In the genomic region with DNA sequence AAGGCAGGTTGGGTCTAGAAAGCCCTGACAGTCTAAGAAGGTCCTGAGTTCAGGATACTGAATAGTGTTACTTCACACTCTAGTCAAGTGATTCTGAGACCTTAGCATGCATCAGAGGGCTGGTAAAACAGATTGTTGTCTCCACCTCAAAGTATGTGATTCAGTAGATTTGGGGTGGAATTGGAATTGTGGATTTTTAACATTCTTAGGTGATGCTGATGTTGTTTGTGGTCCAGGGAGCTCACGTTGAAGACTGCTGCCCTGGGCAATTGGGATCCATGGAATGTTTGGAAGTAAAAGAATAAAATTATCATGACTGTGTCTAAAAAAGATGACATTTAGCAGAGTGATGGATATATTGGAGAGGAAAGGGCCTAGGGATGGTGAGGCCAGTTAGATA, we compare ENCODE assay signal across 20 cellular contexts.
DNase-seq lines count a peak whose midpoint lies in the region; ATAC-seq and TF ChIP-seq lines count a peak whose summit lies in the region.
"Had no signal": no experiment of that assay in that cellular context is flagged by ENCODE, and none has a peak within 500 bp of the region (broad histone marks: within the 10 kb centered on the region; RNA-seq: fewer than 3 reads in every experiment).

No MANE protein-coding gene starts in this region.

- H3K4me3 Mint-ChIP-seq in H9 = no peak overlapping the region
- H3K4me3 Mint-ChIP-seq in brain = no peak overlapping the region
- no peak overlapping the region for H3K4me3 Mint-ChIP-seq in Calu3 (ENCODE audit: low read depth, unreplicated experiment)
- no peak overlapping the region for H3K4me3 Mint-ChIP-seq in activated CD4-positive, alpha-beta T cell treated with anti-CD3 and anti-CD28 coated beads for 36 hours
- H3K4me3 Mint-ChIP-seq in activated T-cell treated with anti-CD3 and anti-CD28 coated beads, Interleukin-2, amount 50 U/mL, for 72 hours = no peak overlapping the region
- H3K4me3 Mint-ChIP-seq: CD14-positive monocyte had no signal

- ATAC-seq in activated CD4-positive, alpha-beta T cell treated with anti-CD3 and anti-CD28 coated beads for 36 hours = no peak
- no peak for ATAC-seq in activated T-cell treated with anti-CD3 and anti-CD28 coated beads, Interleukin-2, amount 50 U/mL, for 72 hours (replicated peaks in 1 of 2)

- no peak overlapping the region for H2BK120ac ChIP-seq in H9 (ENCODE audit: low read depth, low read length, poor library complexity, severe bottlenecking)

- TF ChIP-seq RAD21 in neural cell (conservative IDR thresholded peaks at IDR 0.05) = no peak

- no peaks in the 10 kb centered on the region for H3K9me3 ChIP-seq in H9 (ENCODE audit: control insufficient read depth, low read depth, low read length)
- no peaks in the 10 kb centered on the region for H3K9me3 ChIP-seq in neural cell (ENCODE audit: low read length)
- H3K9me3 ChIP-seq: MG63 had no signal

- CTCF ChIA-PET in Calu3 (lab: Charles Lee) = interaction anchor here (0.8 kb wide), 1 partner anchor 11 kb away, joined by 3 read pairs; no protein-coding TSS in a partner anchor
- CTCF ChIA-PET in activated CD4-positive, alpha-beta T cell treated with anti-CD3 and anti-CD28 coated beads for 36 hours (lab: Charles Lee) = no interaction called here

- H2BK5ac ChIP-seq in H9 (ENCODE audit: insufficient read length, low read length) = no peak overlapping the region

- H2AFZ ChIP-seq in H9 (ENCODE audit: low read length) (no peak overlapping the region), neural cell (ENCODE audit: low read depth, low read length) (no peak overlapping the region)

- no peaks in the 10 kb centered on the region for H3K23me2 ChIP-seq in H9 (ENCODE audit: insufficient read length, low read depth, low read length, poor library complexity, severe bottlenecking)

- no peaks in the 10 kb centered on the region for H3K4me1 ChIP-seq in H9 (ENCODE audit: insufficient read depth, low read length)

- H4K5ac ChIP-seq in H9 (ENCODE audit: insufficient read length, low read depth, low read length) = no peak overlapping the region

- H3K14ac ChIP-seq in H9 (ENCODE audit: insufficient read depth, low read length) = no peak overlapping the region

- intact Hi-C loops in Calu3 (cut with micrococcal nuclease; ENCODE audit: unreplicated experiment) = no loop called here
- intact Hi-C loops in activated CD4-positive, alpha-beta T cell treated with anti-CD3 and anti-CD28 coated beads for 36 hours (cut with DNase I, micrococcal nuclease) = no loop called here

- H2BK12ac ChIP-seq in H9 (ENCODE audit: insufficient read length, low read depth, low read length) = no peak overlapping the region

- no peaks in the 10 kb centered on the region for H3K4me1 Mint-ChIP-seq in H9
- peaks cover 30% of the 10 kb centered on the region for H3K4me1 Mint-ChIP-seq in brain
- peaks cover 9% of the 10 kb centered on the region for H3K4me1 Mint-ChIP-seq in Calu3 (ENCODE audit: low read depth, unreplicated experiment)
- no peaks in the 10 kb centered on the region for H3K4me1 Mint-ChIP-seq in activated CD4-positive, alpha-beta T cell treated with anti-CD3 and anti-CD28 coated beads for 36 hours
- no peaks in the 10 kb centered on the region for H3K4me1 Mint-ChIP-seq in activated T-cell treated with anti-CD3 and anti-CD28 coated beads, Interleukin-2, amount 50 U/mL, for 72 hours (ENCODE audit: low read depth)

- WGBS in H9 (ENCODE audit: extremely low coverage, insufficient read length, low lambda C conversion rate) = no CpG with 5 or more reads among the region's 1 CpG

- H3K4me3 ChIP-seq in neural cell (ENCODE audit: low read length) = peak overlapping the region; percentile 58
- H3K4me3 ChIP-seq: MG63 had no signal

- H3K4ac ChIP-seq in H9 (ENCODE audit: low read depth, low read length) = no peak overlapping the region

- POLR2A ChIA-PET in activated CD4-positive, alpha-beta T cell treated with anti-CD3 and anti-CD28 coated beads for 36 hours (lab: Charles Lee) = no interaction called here

- no peaks in the 10 kb centered on the region for H3K79me1 ChIP-seq in H9 (ENCODE audit: insufficient read depth, low read depth, low read length, poor library complexity, severe bottlenecking)

- H3K27ac ChIP-seq in H9 (ENCODE audit: insufficient read length, low read depth, low read length) (no peak overlapping the region), neural cell (ENCODE audit: low read length) (no peak overlapping the region)

- no peaks in the 10 kb centered on the region for H3K27me3 Mint-ChIP-seq in H9 (ENCODE audit: low read depth)
- peaks cover 3% of the 10 kb centered on the region for H3K27me3 Mint-ChIP-seq in brain
- H3K27me3 Mint-ChIP-seq in Calu3 (ENCODE audit: unreplicated experiment) = no peaks in the 10 kb centered on the region
- H3K27me3 Mint-ChIP-seq in activated CD4-positive, alpha-beta T cell treated with anti-CD3 and anti-CD28 coated beads for 36 hours = peaks cover 4% of the 10 kb centered on the region
- peaks cover under 1% of the 10 kb centered on the region for H3K27me3 Mint-ChIP-seq in activated T-cell treated with anti-CD3 and anti-CD28 coated beads, Interleukin-2, amount 50 U/mL, for 72 hours (ENCODE audit: low read depth)

- H3K9me3 Mint-ChIP-seq in H9 = no peaks in the 10 kb centered on the region
- H3K9me3 Mint-ChIP-seq in brain = no peaks in the 10 kb centered on the region
- no peaks in the 10 kb centered on the region for H3K9me3 Mint-ChIP-seq in Calu3 (ENCODE audit: low read depth, unreplicated experiment)
- H3K9me3 Mint-ChIP-seq in activated CD4-positive, alpha-beta T cell treated with anti-CD3 and anti-CD28 coated beads for 36 hours (ENCODE audit: low read depth) = no peaks in the 10 kb centered on the region
- H3K9me3 Mint-ChIP-seq in activated T-cell treated with anti-CD3 and anti-CD28 coated beads, Interleukin-2, amount 50 U/mL, for 72 hours = no peaks in the 10 kb centered on the region
- H3K9me3 Mint-ChIP-seq: CD14-positive monocyte had no signal

- no peak overlapping the region for H2BK20ac ChIP-seq in H9 (ENCODE audit: low read depth, low read length, poor library complexity, severe bottlenecking)

- peak overlapping the region in 2 of 3 experiments; percentile 35 to 74; a peak in 1 of 7 replicates for H3K27ac Mint-ChIP-seq in H9
- H3K27ac Mint-ChIP-seq in brain = peak overlapping the region in 3 of 5 experiments; percentile 4 to 70 (median 53)
- H3K27ac Mint-ChIP-seq in Calu3 (ENCODE audit: unreplicated experiment) = no peak overlapping the region
- H3K27ac Mint-ChIP-seq in activated CD4-positive, alpha-beta T cell treated with anti-CD3 and anti-CD28 coated beads for 36 hours = no peak overlapping the region
- H3K27ac Mint-ChIP-seq in activated T-cell treated with anti-CD3 and anti-CD28 coated beads, Interleukin-2, amount 50 U/mL, for 72 hours = no peak overlapping the region

- H3K4me2 ChIP-seq in H9 (ENCODE audit: insufficient read depth, insufficient read length, low read length) = no peak overlapping the region
- H3K4me2 ChIP-seq in neural cell (ENCODE audit: low read length) = no peak overlapping the region

- H2BK15ac ChIP-seq in H9 (ENCODE audit: low read depth, low read length) = no peak overlapping the region

- TF ChIP-seq EP300 in neural cell (conservative IDR thresholded peaks at IDR 0.05; ENCODE audit: poor library complexity, severe bottlenecking) = no peak

- peak; percentile 52 for DNase-seq in AG08395 (ENCODE audit: low spot score)
- DNase-seq in H9 = no peak
- DNase-seq in Calu3 = no peak
- DNase-seq in activated CD4-positive, alpha-beta T cell treated with anti-CD3 and anti-CD28 coated beads for 36 hours = no peak
- no peak for DNase-seq in activated T-cell treated with anti-CD3 and anti-CD28 coated beads, Interleukin-2, amount 50 U/mL, for 72 hours
- no peak for DNase-seq in activated CD8-positive, alpha-beta memory T cell treated with anti-CD3 and anti-CD28 coated beads, Interleukin-2, amount 50 U/mL, for 48 hours
- DNase-seq: AML-193, COR-L47, DMS153, EL, H7, MG63, NCI-H1092, NCI-H2107, NCI-H226, NCI-H526, SHP77 had no signal

- no peaks in the 10 kb centered on the region for H3K79me2 ChIP-seq in H9 (ENCODE audit: insufficient read depth, low read length)
- H3K79me2 ChIP-seq in neural cell (replicated peaks; ENCODE audit: insufficient read depth, low read length) = peaks cover 97% of the 10 kb centered on the region

- H3K56ac ChIP-seq in H9 (ENCODE audit: insufficient read length, low read depth, low read length) = no peak overlapping the region

- no peak overlapping the region for H4K8ac ChIP-seq in H9 (replicated peaks; ENCODE audit: insufficient read length, low read depth, low read length)

- no peak overlapping the region for H3K18ac ChIP-seq in H9 (ENCODE audit: insufficient read length, low read depth, low read length)

- no TSS peak for BruUV-seq in Calu3 (replicated peaks; lab: Mats Ljungman, UMichigan)

- H3K9ac ChIP-seq in H9 (ENCODE audit: extremely low read depth, insufficient read length, low read length) = no peak overlapping the region
- H3K9ac ChIP-seq in neural cell (ENCODE audit: low read length) = no peak overlapping the region

- no peaks in the 10 kb centered on the region for H3K9me2 ChIP-seq in neural cell (ENCODE audit: insufficient read depth, low read length)

- no peak overlapping the region for H3K23ac ChIP-seq in H9 (ENCODE audit: insufficient read length, low read depth, low read length)

- peaks cover 8 to 69% (median 29%) of the 10 kb centered on the region in 3 experiments; a peak in 6 of 7 replicates for H3K36me3 Mint-ChIP-seq in H9 (ENCODE audit: insufficient read depth in 1 of 3, low read depth in 3 of 3)
- H3K36me3 Mint-ChIP-seq in brain = peaks cover 69% of the 10 kb centered on the region
- H3K36me3 Mint-ChIP-seq in Calu3 (ENCODE audit: insufficient read depth, unreplicated experiment) = no peaks in the 10 kb centered on the region
- H3K36me3 Mint-ChIP-seq in activated CD4-positive, alpha-beta T cell treated with anti-CD3 and anti-CD28 coated beads for 36 hours (ENCODE audit: low read depth) = no peaks in the 10 kb centered on the region
- no peaks in the 10 kb centered on the region for H3K36me3 Mint-ChIP-seq in activated T-cell treated with anti-CD3 and anti-CD28 coated beads, Interleukin-2, amount 50 U/mL, for 72 hours (ENCODE audit: insufficient read depth in 2 of 2)

- peaks cover 28% of the 10 kb centered on the region for H3K36me3 ChIP-seq in neural cell (ENCODE audit: insufficient read depth, low read length)
- H3K36me3 ChIP-seq: MG63 had no signal

- TF ChIP-seq CTCF in H9 (conservative IDR thresholded peaks at IDR 0.05) (no peak), brain (conservative IDR thresholded peaks at IDR 0.05) (no peak), neural cell (IDR thresholded peaks at IDR 0.05; ENCODE audit: poor library complexity, severe bottlenecking) (no peak), Calu3 (IDR thresholded peaks at IDR 0.05; ENCODE audit: unreplicated experiment) (no peak)

- H2AK5ac ChIP-seq in H9 (ENCODE audit: insufficient read length, low read length) = no peak overlapping the region

- peaks cover 12% of the 10 kb centered on the region for H3F3A ChIP-seq in neural cell (ENCODE audit: insufficient read depth, low read length, poor library complexity, severe bottlenecking)

- H4K20me1 ChIP-seq in H9 (ENCODE audit: control insufficient read depth, insufficient read depth, insufficient read length) (no peaks in the 10 kb centered on the region), neural cell (ENCODE audit: insufficient read depth) (peaks cover 92% of the 10 kb centered on the region)

- no peak overlapping the region for H4K91ac ChIP-seq in H9 (ENCODE audit: insufficient read length, low read depth, low read length)

- H3K27me3 ChIP-seq in H9 (ENCODE audit: insufficient read depth, low read length) (no peaks in the 10 kb centered on the region), neural cell (ENCODE audit: insufficient read depth, low read depth, low read length) (no peaks in the 10 kb centered on the region)
- H3K27me3 ChIP-seq: MG63 had no signal

- H3T11ph ChIP-seq in H9 (ENCODE audit: low read length) = no peak overlapping the region

Comparison
In these comparisons a context has a peak if more than half of its experiments do, and no peak if none do; other contexts are left out.
1. H3K27ac Mint-ChIP-seq: peak in H9 (2 of 3) and brain (3 of 5); none in Calu3 (single experiment), activated CD4-positive, alpha-beta T cell treated with anti-CD3 and anti-CD28 coated beads for 36 hours (single experiment) and activated T-cell treated with anti-CD3 and anti-CD28 coated beads, Interleukin-2, amount 50 U/mL, for 72 hours (single experiment).